In the genomic region with DNA sequence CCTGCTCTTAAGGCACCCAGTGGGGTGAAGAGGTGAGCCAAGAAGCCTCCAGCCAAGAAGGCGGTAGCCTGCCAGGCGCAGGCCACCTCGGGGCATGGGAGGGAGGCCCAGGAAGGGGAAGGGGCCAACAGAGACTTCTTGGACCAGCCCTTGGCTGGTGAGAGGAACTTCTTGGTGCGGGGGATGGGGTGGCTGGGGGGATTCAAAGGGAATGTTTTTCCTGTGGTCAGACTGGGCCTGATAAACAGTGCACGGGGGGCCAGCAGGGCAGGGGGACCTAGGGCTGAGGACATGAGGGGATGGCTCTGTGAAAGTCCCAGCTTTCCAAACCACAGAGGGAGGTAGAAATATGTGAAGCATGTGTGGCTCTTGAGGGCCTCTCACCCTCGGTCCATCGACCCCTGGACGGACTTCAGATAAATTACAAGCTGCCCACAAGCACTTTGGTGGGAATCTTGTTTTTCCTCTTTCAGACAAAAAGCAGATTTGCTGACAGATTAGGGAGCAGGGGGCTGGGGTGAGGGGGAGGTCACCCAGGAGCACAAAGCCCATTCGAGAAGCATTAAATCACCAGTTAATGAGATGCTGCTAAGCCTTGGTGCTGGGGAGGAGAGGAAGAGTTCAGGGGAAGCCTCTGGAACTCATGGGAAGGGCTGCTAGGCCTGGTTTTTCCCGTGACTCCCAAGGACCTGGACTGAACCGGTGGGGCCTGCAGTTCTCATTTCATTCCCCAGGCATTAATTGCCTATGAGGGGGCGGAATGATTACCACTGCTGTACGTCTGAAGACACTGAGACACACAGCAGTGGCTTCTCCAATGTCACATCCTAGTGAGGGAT, we compare ENCODE assay signal across 10 cellular contexts. TPM values are rescaled to one million over a fixed set of nuclear protein-coding genes. Genes with fewer than 3 reads are reported as not detected.
DNase-seq lines count a peak whose midpoint lies in the region; ATAC-seq, FAIRE-seq and TF ChIP-seq lines count a peak whose summit lies in the region.
"Had no signal": no experiment of that assay in that cellular context is flagged by ENCODE, and none has a peak within 500 bp of the region (broad histone marks: within the 10 kb centered on the region; RNA-seq: fewer than 3 reads in every experiment).

No MANE protein-coding gene starts in this region.

- H3K36me3 ChIP-seq in ACC112 (ENCODE audit: insufficient read depth, low read length) (no peaks in the 10 kb centered on the region), ascending aorta (no peaks in the 10 kb centered on the region), mesenchymal stem cell (ENCODE audit: control insufficient read depth in 1 of 2, insufficient read depth in 2 of 2, low read depth in 1 of 2, low read length in 2 of 2) (no peaks in the 10 kb centered on the region)

- no peak overlapping the region for H2BK15ac ChIP-seq in H9 (ENCODE audit: low read depth, low read length)
- no peak overlapping the region for H2BK15ac ChIP-seq in mesenchymal stem cell (ENCODE audit: low read depth, poor library complexity, severe bottlenecking)

- H3K4me1 ChIP-seq in ACC112 (ENCODE audit: control insufficient read depth, insufficient read depth, low read length, unreplicated experiment) (peaks cover 27% of the 10 kb centered on the region), H9 (ENCODE audit: insufficient read depth, low read length) (peaks cover 3% of the 10 kb centered on the region; the same call in 1 of the 2 replicates), ascending aorta (peaks cover 17 to 24% of the 10 kb centered on the region in 2 donors), mesenchymal stem cell (ENCODE audit: control insufficient read depth, insufficient read depth, low read depth, low read length) (peaks cover 41% of the 10 kb centered on the region), foreskin keratinocyte (no peaks in the 10 kb centered on the region)

- no peak overlapping the region for H2BK20ac ChIP-seq in H9 (ENCODE audit: low read depth, low read length, poor library complexity, severe bottlenecking)

- H3K27ac ChIP-seq in ACC112 (ENCODE audit: low read depth, low read length) (0 out of 2 replicates have a peak overlapping the region, but pooled peaks have one; percentile 21), H9 (ENCODE audit: insufficient read length, low read depth, low read length) (no peak overlapping the region), ascending aorta (peak overlapping the region; percentile 54 to 75), mesenchymal stem cell (ENCODE audit: low read length, poor library complexity, severe bottlenecking) (peak overlapping the region; percentile 52), foreskin keratinocyte (no peak overlapping the region)

- no peaks in the 10 kb centered on the region for H3K9me3 Mint-ChIP-seq in H9
- H3K9me3 Mint-ChIP-seq: activated naive CD4-positive, alpha-beta T cell treated with anti-CD3 and anti-CD28 coated beads, Interleukin-2, amount 50 U/mL, for 72 hours had no signal

- H3K9me3 ChIP-seq in H9 (ENCODE audit: control insufficient read depth, low read depth, low read length) (no peaks in the 10 kb centered on the region), ascending aorta (no peaks in the 10 kb centered on the region), mesenchymal stem cell (ENCODE audit: control insufficient read depth, low read length) (no peaks in the 10 kb centered on the region)

- H3K79me1 ChIP-seq in H9 (ENCODE audit: insufficient read depth, low read depth, low read length, poor library complexity, severe bottlenecking) (no peaks in the 10 kb centered on the region), mesenchymal stem cell (replicated peaks; ENCODE audit: low read length, poor library complexity, severe bottlenecking) (no peaks in the 10 kb centered on the region)

- no peak overlapping the region for H2AFZ ChIP-seq in ACC112 (ENCODE audit: low read length, unreplicated experiment)
- H2AFZ ChIP-seq in H9 (ENCODE audit: low read length) = no peak overlapping the region
- H2AFZ ChIP-seq in mesenchymal stem cell (ENCODE audit: low read depth, low read length) = no peak overlapping the region

- H3K23ac ChIP-seq in H9 (ENCODE audit: insufficient read length, low read depth, low read length) = no peak overlapping the region
- no peak overlapping the region for H3K23ac ChIP-seq in mesenchymal stem cell (ENCODE audit: low read length in 2 of 2)

- H4K20me1 ChIP-seq in H9 (ENCODE audit: control insufficient read depth, insufficient read depth, insufficient read length) = no peaks in the 10 kb centered on the region

- no peak overlapping the region for H3K4ac ChIP-seq in H9 (ENCODE audit: low read depth, low read length)
- H3K4ac ChIP-seq in mesenchymal stem cell (ENCODE audit: low read depth in 1 of 2, low read length in 2 of 2) = no peak overlapping the region

- DNase-seq in H9 (no peak), ascending aorta (ENCODE audit: low spot score in 2 of 2) (no peak), mesenchymal stem cell (peak; percentile 88), D721Med (ENCODE audit: insufficient read length, low spot score) (no peak), NCI-H128 (lab: John Stamatoyannopoulos, UW; ENCODE audit: unreplicated experiment) (no peak), foreskin keratinocyte (no peak), AML-193 (lab: John Stamatoyannopoulos, UW) (no peak)
- DNase-seq: left cardiac atrium had no signal

- no peaks in the 10 kb centered on the region for H3K23me2 ChIP-seq in H9 (ENCODE audit: insufficient read length, low read depth, low read length, poor library complexity, severe bottlenecking)

- H2AK5ac ChIP-seq in H9 (ENCODE audit: insufficient read length, low read length) = no peak overlapping the region
- H2AK5ac ChIP-seq in mesenchymal stem cell (ENCODE audit: low read length, severe bottlenecking) = peak overlapping the region; percentile 89

- H2BK12ac ChIP-seq in H9 (ENCODE audit: insufficient read length, low read depth, low read length) (no peak overlapping the region), mesenchymal stem cell (ENCODE audit: low read length in 2 of 2) (no peak overlapping the region)

- peak overlapping the region in 1 of 2 experiments; percentile 51; a peak in 1 of 5 replicates for H3K4me3 Mint-ChIP-seq in H9

- H2BK5ac ChIP-seq in H9 (ENCODE audit: insufficient read length, low read length) (no peak overlapping the region), mesenchymal stem cell (ENCODE audit: low read depth, low read length, poor library complexity, severe bottlenecking) (no peak overlapping the region)

- H3K9ac ChIP-seq in H9 (ENCODE audit: extremely low read depth, insufficient read length, low read length) = no peak overlapping the region
- no peak overlapping the region for H3K9ac ChIP-seq in mesenchymal stem cell (ENCODE audit: low read length)

- TF ChIP-seq CTCF in H9 (conservative IDR thresholded peaks at IDR 0.05) (no peak), ascending aorta (IDR thresholded peaks at IDR 0.05) (no peak), D721Med (IDR thresholded peaks at IDR 0.05; ENCODE audit: insufficient read depth, missing control alignments) (no peak), foreskin keratinocyte (conservative IDR thresholded peaks at IDR 0.05) (no peak)

- no peak overlapping the region for H3K4me2 ChIP-seq in H9 (ENCODE audit: insufficient read depth, insufficient read length, low read length)
- no peak overlapping the region for H3K4me2 ChIP-seq in mesenchymal stem cell (ENCODE audit: low read length, poor library complexity, severe bottlenecking)

- no peaks in the 10 kb centered on the region for H3K79me2 ChIP-seq in ACC112 (ENCODE audit: control insufficient read depth, insufficient read depth, low read length, unreplicated experiment)
- no peaks in the 10 kb centered on the region for H3K79me2 ChIP-seq in H9 (ENCODE audit: insufficient read depth, low read length)

- no CpG with 5 or more reads among the region's 13 CpGs for WGBS in H9 (ENCODE audit: extremely low coverage, insufficient read length, low lambda C conversion rate)
- 8% methylated on average over 13 of the region's 13 CpGs for WGBS in mesenchymal stem cell

- H4K8ac ChIP-seq in H9 (replicated peaks; ENCODE audit: insufficient read length, low read depth, low read length) (no peak overlapping the region), mesenchymal stem cell (ENCODE audit: low read length) (no peak overlapping the region)

- no peak overlapping the region for H3T11ph ChIP-seq in H9 (ENCODE audit: low read length)

- no peak for FAIRE-seq in D721Med (lab: Jason Lieb, UNC)

- H3K18ac ChIP-seq in H9 (ENCODE audit: insufficient read length, low read depth, low read length) (no peak overlapping the region), mesenchymal stem cell (ENCODE audit: low read depth in 1 of 2, low read length in 2 of 2) (peak overlapping the region in 1 of 2 experiments; percentile 55)

- H4K5ac ChIP-seq in H9 (ENCODE audit: insufficient read length, low read depth, low read length) = no peak overlapping the region

- no peak overlapping the region for H3K56ac ChIP-seq in H9 (ENCODE audit: insufficient read length, low read depth, low read length)

- peak overlapping the region in 2 of 3 experiments; percentile 55 to 82; a peak in 2 of 7 replicates for H3K27ac Mint-ChIP-seq in H9

- H3K4me1 Mint-ChIP-seq in H9 = peaks cover 33 to 41% of the 10 kb centered on the region in 2 experiments

- no peaks in the 10 kb centered on the region; a peak in 1 of 7 replicates for H3K36me3 Mint-ChIP-seq in H9 (ENCODE audit: insufficient read depth in 1 of 3, low read depth in 3 of 3)
- H3K36me3 Mint-ChIP-seq: activated naive CD4-positive, alpha-beta T cell treated with anti-CD3 and anti-CD28 coated beads, Interleukin-2, amount 50 U/mL, for 72 hours had no signal

- intact Hi-C loops in ascending aorta (cut with DNase I) = no loop called here

- H4K91ac ChIP-seq in H9 (ENCODE audit: insufficient read length, low read depth, low read length) = no peak overlapping the region
- H4K91ac ChIP-seq in mesenchymal stem cell (ENCODE audit: low read length) = no peak overlapping the region

- peaks cover 10% of the 10 kb centered on the region for H3K27me3 Mint-ChIP-seq in H9 (ENCODE audit: low read depth)

- H3K27me3 ChIP-seq in ACC112 (ENCODE audit: insufficient read depth, low read length) = no peaks in the 10 kb centered on the region
- no peaks in the 10 kb centered on the region for H3K27me3 ChIP-seq in H9 (ENCODE audit: insufficient read depth, low read length)
- H3K27me3 ChIP-seq in ascending aorta = no peaks in the 10 kb centered on the region
- H3K27me3 ChIP-seq in mesenchymal stem cell (ENCODE audit: control insufficient read depth in 1 of 2, insufficient read depth in 1 of 2, low read length in 2 of 2) = peaks cover 0 to 7% of the 10 kb centered on the region in 2 experiments
- H3K27me3 ChIP-seq in foreskin keratinocyte = peaks cover 15% of the 10 kb centered on the region

- H3K4me3 ChIP-seq in ACC112 (ENCODE audit: low read depth, low read length) = no peak overlapping the region
- H3K4me3 ChIP-seq in ascending aorta = no peak overlapping the region
- H3K4me3 ChIP-seq in mesenchymal stem cell (ENCODE audit: insufficient read depth in 1 of 2, low read depth in 1 of 2, low read length in 2 of 2) = no peak overlapping the region

- H2BK120ac ChIP-seq in H9 (ENCODE audit: low read depth, low read length, poor library complexity, severe bottlenecking) = no peak overlapping the region
- no peak overlapping the region for H2BK120ac ChIP-seq in mesenchymal stem cell (ENCODE audit: low read depth, low read length)

- ATAC-seq in foreskin keratinocyte = no peak

- H3K14ac ChIP-seq in H9 (ENCODE audit: insufficient read depth, low read length) (no peak overlapping the region), mesenchymal stem cell (ENCODE audit: low read length in 2 of 2) (no peak overlapping the region)

RNA-seq across cellular contexts. Expression of a gene that starts 11.3 kb away (rescaled TPM):
- 0.79 and 1.8 TPM in 2 replicates for total RNA-seq in H9 (2021)
- total RNA-seq in ascending aorta = not detected
- not detected for polyA plus RNA-seq in mesenchymal stem cell (2013, experiment 1 of 2)
- not detected for polyA plus RNA-seq in mesenchymal stem cell (2013, experiment 2 of 2)
- total RNA-seq in foreskin keratinocyte = not detected in 2 replicates
- not detected in 2 replicates for polyA plus RNA-seq in foreskin keratinocyte

RNA-seq across cellular contexts. Expression of a gene that starts 18.8 kb away (rescaled TPM):
- total RNA-seq in H9 (2021) = 8.1 and 9.4 TPM in 2 replicates
- total RNA-seq in ascending aorta = 4.0 TPM
- polyA plus RNA-seq in mesenchymal stem cell (2013, experiment 1 of 2) = 0.04 TPM
- 0.05 TPM for polyA plus RNA-seq in mesenchymal stem cell (2013, experiment 2 of 2)
- not detected in 2 replicates for total RNA-seq in foreskin keratinocyte
- not detected in 2 replicates for polyA plus RNA-seq in foreskin keratinocyte
- total RNA-seq: activated naive CD4-positive, alpha-beta T cell treated with anti-CD3 and anti-CD28 coated beads, Interleukin-2, amount 50 U/mL, for 72 hours had no signal

Comparison
In these comparisons a context has a peak if more than half of its experiments do, and no peak if none do; other contexts are left out.
1. H3K27ac ChIP-seq: peak in ACC112 (single experiment), ascending aorta (2 of 2) and mesenchymal stem cell (single experiment); none in H9 (single experiment) and foreskin keratinocyte (single experiment).